Comparison of ENCODE assay signal across 6 cellular contexts in genomic region chr6:96749891-96750290, GRCh38.
"Had no signal": no experiment of that assay in that cellular context is flagged by ENCODE, and none has a peak within 500 bp of the region (broad histone marks: within the 10 kb centered on the region; RNA-seq: fewer than 3 reads in every experiment).

No MANE protein-coding gene starts in this region.

- H3K27ac ChIP-seq: HL-60 had no signal

- H3K4me3 ChIP-seq: K562 had no signal

- H3K4me1 Mint-ChIP-seq: IgD-negative memory B cell had no signal

- ATAC-seq: HepG2, K562 had no signal

- H3K27ac Mint-ChIP-seq: IgD-negative memory B cell had no signal

- DNase-seq: IMR-90, KBM-7 had no signal

- H3K36me3 Mint-ChIP-seq: IgD-negative memory B cell had no signal

- H3K4me3 Mint-ChIP-seq: IgD-negative memory B cell had no signal
